Comparison of ENCODE assay signal across 11 cellular contexts in the genomic region with DNA sequence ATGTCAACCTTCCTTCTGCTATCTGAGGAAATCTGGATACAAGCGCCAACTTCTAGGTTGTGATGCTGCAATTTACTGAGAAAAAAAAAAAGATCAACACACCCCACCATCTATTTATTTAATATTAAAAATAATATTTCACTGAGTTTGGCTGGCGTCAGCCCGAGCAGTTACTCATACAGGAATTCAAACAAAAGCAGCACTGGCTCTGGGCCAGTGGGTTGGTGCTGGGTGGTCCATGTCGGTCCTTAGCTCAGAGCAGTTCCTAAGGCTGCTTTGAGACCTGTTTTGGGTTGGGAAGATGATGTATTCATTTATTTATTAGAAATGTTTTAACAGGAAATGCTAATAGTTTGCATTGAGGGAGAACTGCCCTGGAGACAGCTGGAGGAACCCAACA.
"Had no signal": no experiment of that assay in that cellular context is flagged by ENCODE, and none has a peak within 500 bp of the region (broad histone marks: within the 10 kb centered on the region; RNA-seq: fewer than 3 reads in every experiment).

No MANE protein-coding gene starts in this region.

- DNase-seq: activated CD4-positive, alpha-beta T cell treated with anti-CD3 and anti-CD28 coated beads for 48 hours; activated CD8-positive, alpha-beta memory T cell treated with anti-CD3 and anti-CD28 coated beads for 24 hours; activated naive CD4-positive, alpha-beta T cell treated with anti-CD3 and anti-CD28 coated beads for 36 hours; effector CD8-positive, alpha-beta T cell; glutamatergic neuron; T-helper 1 cell; thyroid gland had no signal

- H3K9me3 ChIP-seq: SJCRH30, thyroid gland had no signal

- H3K4me1 ChIP-seq: SJCRH30, thyroid gland had no signal

- H3K4me3 ChIP-seq: SJCRH30, thyroid gland had no signal

- FAIRE-seq: astrocyte had no signal

- H3K27me3 ChIP-seq: thyroid gland had no signal

- ATAC-seq: activated T-helper 17 cell treated with anti-CD3 and anti-CD28 coated beads, Interleukin-2, amount 50 U/mL, for 72 hours had no signal

- H3K36me3 ChIP-seq: SJCRH30, thyroid gland had no signal

- H3K27ac ChIP-seq: SJCRH30, VCaP had no signal
